In the genomic region with DNA sequence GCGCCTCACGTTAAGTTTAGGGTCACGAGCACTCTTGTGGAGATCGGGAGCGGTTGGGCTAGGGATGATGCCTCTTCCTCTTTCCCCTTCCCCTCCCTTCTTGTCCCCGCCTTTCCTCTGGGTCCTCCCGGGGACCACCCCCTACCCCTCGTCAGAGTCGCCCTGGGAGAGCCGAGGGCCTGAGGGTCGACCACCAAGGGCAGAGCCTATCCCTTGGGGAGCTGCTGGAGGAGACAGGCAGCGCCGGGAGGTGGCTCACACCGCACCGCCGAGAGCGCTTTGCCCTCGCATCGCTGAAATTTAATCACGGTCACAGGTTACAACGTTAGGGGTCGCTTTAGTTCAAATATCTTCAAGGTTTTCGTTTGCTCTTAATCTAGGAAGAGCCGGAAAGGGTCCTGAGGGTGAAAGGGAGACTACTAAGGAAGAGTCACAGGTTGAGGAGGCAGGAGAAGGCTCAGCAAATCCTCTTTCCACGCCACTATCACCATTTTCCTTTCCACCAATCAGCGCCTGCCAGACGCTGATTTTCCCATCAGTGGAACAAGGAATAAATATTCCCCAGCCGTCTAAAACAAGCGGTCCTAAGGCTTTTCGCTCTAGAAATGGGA, we compare ENCODE assay signal across 8 cellular contexts. TPM values are rescaled to one million over a fixed set of nuclear protein-coding genes. Genes with fewer than 3 reads are reported as not detected.
DNase-seq lines count a peak whose midpoint lies in the region; ATAC-seq lines count a peak whose summit lies in the region.

No MANE protein-coding gene starts in this region.

- intact Hi-C loops in dendritic cell treated with granulocyte-macrophage colony-stimulating factor and Interleukin-4, amounts not matched to agents 40 ng/mL and 50 ng/mL, for 4 days (cut with micrococcal nuclease), result no loop called here

- ATAC-seq in HG02642 (IDR thresholded peaks at IDR 0.05; ENCODE audit: poor library complexity, unreplicated experiment) (peak; percentile 39), T-cell (replicated peaks in 1 of 4) (peak in 3 of 4 experiments; percentile 43 to 63 (median 62))
- ATAC-seq in stimulated activated naive B cell treated with anti-CD40 and anti-IgM and Interleukin-4, amounts not matched to agents 10 μg/mL and 1 μg/mL and 100 μg/mL, for 72 hours (replicated peaks), result peak; percentile 69 to 71

- H3K9me3 Mint-ChIP-seq in T-cell, result no peaks in the 10 kb centered on the region
- no peaks in the 10 kb centered on the region for H3K9me3 Mint-ChIP-seq in dendritic cell treated with granulocyte-macrophage colony-stimulating factor and Interleukin-4, amounts not matched to agents 40 ng/mL and 50 ng/mL, for 4 days
- H3K9me3 Mint-ChIP-seq in stimulated activated naive B cell treated with anti-CD40 and anti-IgM and Interleukin-4, amounts not matched to agents 10 μg/mL and 1 μg/mL and 100 μg/mL, for 72 hours, result no peaks in the 10 kb centered on the region

- no peaks in the 10 kb centered on the region for H3K27me3 ChIP-seq in layer of hippocampus (ENCODE audit: control insufficient read depth, insufficient read depth, low read length)

- DNase-seq in DMS53 (lab: John Stamatoyannopoulos, UW) (peak; percentile 71), T-cell (peak in 4 of 34 experiments; percentile 2 to 13 (median 5)), GOT3 (lab: John Stamatoyannopoulos, UW) (no peak)
- peak; percentile 3 for DNase-seq in stimulated activated naive B cell treated with anti-CD40 and anti-IgM and Interleukin-4, amounts not matched to agents 10 μg/mL and 1 μg/mL and 100 μg/mL, for 72 hours
- no peak for DNase-seq in effector CD8-positive, alpha-beta T cell (lab: John Stamatoyannopoulos, UW)

- POLR2A ChIA-PET in T-cell (lab: Charles Lee), result no interaction called here

- H3K36me3 Mint-ChIP-seq in T-cell, result no peaks in the 10 kb centered on the region
- H3K36me3 Mint-ChIP-seq in dendritic cell treated with granulocyte-macrophage colony-stimulating factor and Interleukin-4, amounts not matched to agents 40 ng/mL and 50 ng/mL, for 4 days (ENCODE audit: low read depth), result peaks cover 8% of the 10 kb centered on the region
- H3K36me3 Mint-ChIP-seq in stimulated activated naive B cell treated with anti-CD40 and anti-IgM and Interleukin-4, amounts not matched to agents 10 μg/mL and 1 μg/mL and 100 μg/mL, for 72 hours, result no peaks in the 10 kb centered on the region

- H3K27ac ChIP-seq in layer of hippocampus (ENCODE audit: low read depth, low read length), result peak overlapping the region; percentile 80

- peaks cover 19 to 28% (median 25%) of the 10 kb centered on the region in 3 donors for H3K4me1 Mint-ChIP-seq in T-cell
- H3K4me1 Mint-ChIP-seq in dendritic cell treated with granulocyte-macrophage colony-stimulating factor and Interleukin-4, amounts not matched to agents 40 ng/mL and 50 ng/mL, for 4 days (ENCODE audit: low read depth), result peaks cover 34% of the 10 kb centered on the region
- H3K4me1 Mint-ChIP-seq in stimulated activated naive B cell treated with anti-CD40 and anti-IgM and Interleukin-4, amounts not matched to agents 10 μg/mL and 1 μg/mL and 100 μg/mL, for 72 hours, result peaks cover 18 to 28% of the 10 kb centered on the region in 2 donors

- H3K27me3 Mint-ChIP-seq in T-cell, result peaks cover 37 to 61% of the 10 kb centered on the region in 2 donors
- peaks cover 23% of the 10 kb centered on the region for H3K27me3 Mint-ChIP-seq in dendritic cell treated with granulocyte-macrophage colony-stimulating factor and Interleukin-4, amounts not matched to agents 40 ng/mL and 50 ng/mL, for 4 days
- H3K27me3 Mint-ChIP-seq in stimulated activated naive B cell treated with anti-CD40 and anti-IgM and Interleukin-4, amounts not matched to agents 10 μg/mL and 1 μg/mL and 100 μg/mL, for 72 hours, result peaks cover 35 to 44% of the 10 kb centered on the region in 2 donors

- no peak overlapping the region for H3K27ac Mint-ChIP-seq in T-cell
- peak overlapping the region; percentile 81 for H3K27ac Mint-ChIP-seq in dendritic cell treated with granulocyte-macrophage colony-stimulating factor and Interleukin-4, amounts not matched to agents 40 ng/mL and 50 ng/mL, for 4 days
- no peak overlapping the region for H3K27ac Mint-ChIP-seq in stimulated activated naive B cell treated with anti-CD40 and anti-IgM and Interleukin-4, amounts not matched to agents 10 μg/mL and 1 μg/mL and 100 μg/mL, for 72 hours

- CTCF ChIA-PET in T-cell (lab: Charles Lee), result no interaction called here

- H3K4me3 Mint-ChIP-seq in T-cell, result peak overlapping the region; percentile 64 to 84 (median 75)
- peak overlapping the region; percentile 94 for H3K4me3 Mint-ChIP-seq in dendritic cell treated with granulocyte-macrophage colony-stimulating factor and Interleukin-4, amounts not matched to agents 40 ng/mL and 50 ng/mL, for 4 days
- H3K4me3 Mint-ChIP-seq in stimulated activated naive B cell treated with anti-CD40 and anti-IgM and Interleukin-4, amounts not matched to agents 10 μg/mL and 1 μg/mL and 100 μg/mL, for 72 hours, result peak overlapping the region; percentile 75 to 93

RNA-seq across cellular contexts. Expression of a gene that starts 0.5 kb away (rescaled TPM):
- total RNA-seq in T-cell, result under 1 TPM in 4 of 5 donors, not detected in 1; 0.25 to 0.90 (median 0.62) TPM

RNA-seq across cellular contexts. Expression of a gene that starts 57.2 kb away (rescaled TPM):
- total RNA-seq in T-cell, result under 1 TPM; 0.16 to 0.61 (median 0.30) TPM

Comparison
In these comparisons a context has a peak if more than half of its experiments do, and no peak if none do; other contexts are left out.
1. DNase-seq: peak in DMS53 (single experiment) and stimulated activated naive B cell treated with anti-CD40 and anti-IgM and Interleukin-4, amounts not matched to agents 10 μg/mL and 1 μg/mL and 100 μg/mL, for 72 hours (single experiment); none in GOT3 (single experiment) and effector CD8-positive, alpha-beta T cell (single experiment).
2. Peak in every context shown above with its lines, with median percentiles within 50 percentile points of each other: ATAC-seq and H3K4me3 Mint-ChIP-seq.